25 cellular contexts compared by ENCODE assay signal in genomic region chrX:152725409-152725808, GRCh38. TPM values are rescaled to one million over a fixed set of nuclear protein-coding genes. Genes with fewer than 3 reads are reported as not detected.
"Had no signal": no experiment of that assay in that cellular context is flagged by ENCODE, and none has a peak within 500 bp of the region (broad histone marks: within the 10 kb centered on the region; RNA-seq: fewer than 3 reads in every experiment).

No MANE protein-coding gene starts in this region.

- DNase-seq: KBM-7, MV-4-11, NCI-H1048, NCI-H1105, NCI-H1417, NCI-H1436 treated with DMSO at 0.1 percent for 48 hours, NCI-H1694, NCI-H1930, NCI-H2081, NCI-H2107, NCI-H2227 treated with DMSO at 0.1 percent for 48 hours, NCI-H524, NCI-H526 treated with DMSO at 0.1 percent for 48 hours, NCI-H748 treated with DMSO at 0.1 percent for 48 hours, PC-3, SHP77 treated with DMSO at 0.1 percent for 48 hours, SJCRH30 had no signal

- H3K4me1 ChIP-seq: SJCRH30 had no signal

- H3K36me3 ChIP-seq: SJCRH30 had no signal

- H3K4me3 ChIP-seq: SJCRH30 had no signal

- ATAC-seq: Panc1, PC-3, SK-N-SH treated with all-trans-retinoic acid at 6 μM for 48 hours had no signal

- H3K27ac ChIP-seq: RWPE1, SJCRH30 had no signal

- H3K27me3 ChIP-seq: SJCRH30 had no signal

- H3K9me3 ChIP-seq: SJCRH30 had no signal

RNA-seq across cellular contexts. Expression of gene CSAG1, which starts 8.1 kb away (rescaled TPM):
- total RNA-seq: LHCN-M2, MCF 10A, NCI-H460, OCI-LY7, PC-3 had no signal

RNA-seq across cellular contexts. Expression of gene MAGEA12, which starts 8.1 kb away (rescaled TPM):
- total RNA-seq: LHCN-M2, MCF 10A, NCI-H460, OCI-LY7 had no signal

RNA-seq across cellular contexts. Expression of gene MAGEA2B, which starts 11.0 kb away (rescaled TPM):
- total RNA-seq: HT-29, LHCN-M2, MCF 10A, NCI-H460, OCI-LY7, PC-3 had no signal

RNA-seq across cellular contexts. Expression of gene CSAG2, which starts 16.3 kb away (rescaled TPM):
- total RNA-seq: HT-29, LHCN-M2, MCF 10A, NCI-H460, OCI-LY7, PC-3, SJCRH30 had no signal

RNA-seq across cellular contexts. Expression of gene MAGEA3, which starts 26.8 kb away (rescaled TPM):
- total RNA-seq: LHCN-M2, MCF 10A, NCI-H460, OCI-LY7 had no signal
